Comparison of ENCODE assay signal across 1 cellular context in the genomic region with DNA sequence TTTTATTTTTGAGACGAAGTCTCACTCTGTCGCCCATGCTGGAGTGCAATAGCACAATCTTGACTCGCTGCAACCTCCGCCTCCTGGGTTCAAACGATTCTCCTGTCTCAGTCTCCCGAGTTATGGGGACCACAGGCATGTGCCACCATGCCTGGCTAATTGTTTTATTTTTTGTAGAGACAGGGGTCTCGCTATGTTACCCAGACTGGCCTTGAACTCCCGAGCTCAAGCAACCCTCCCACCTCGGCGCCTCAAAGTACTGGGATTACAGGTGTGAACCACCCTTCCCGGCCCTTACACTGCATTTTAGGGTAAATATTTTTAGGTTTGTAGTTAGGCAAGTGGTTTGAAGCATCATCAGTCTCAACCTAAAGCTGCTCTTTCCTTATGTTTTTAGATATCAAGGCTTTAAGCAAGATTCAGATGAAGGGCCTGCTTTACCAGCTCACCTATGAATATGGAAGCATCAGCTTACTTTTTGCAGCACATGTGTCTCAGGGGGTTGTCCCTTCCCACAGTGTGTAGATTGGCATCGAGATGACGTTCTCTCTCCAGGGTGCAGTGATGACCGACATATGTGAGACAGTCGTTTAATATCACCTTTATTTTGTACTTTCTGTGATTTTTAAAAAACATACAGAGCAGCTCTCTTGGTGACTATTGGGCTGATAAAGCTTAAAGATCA.
A peak's percentile ranks its signal among the peaks of the same experiment; 100 is the strongest.
TF ChIP-seq lines count a peak whose summit lies in the region.

No MANE protein-coding gene starts in this region.

TF ChIP-seq in endothelial cell of umbilical vein, 7 proteins besides CTCF, POLR2A, EP300 and RAD21:
- TF ChIP-seq FOS (IDR thresholded peaks at IDR 0.05; ENCODE audit: borderline replicate concordance, insufficient read depth, low read length), result no peak
- TF ChIP-seq, protein P1, sequence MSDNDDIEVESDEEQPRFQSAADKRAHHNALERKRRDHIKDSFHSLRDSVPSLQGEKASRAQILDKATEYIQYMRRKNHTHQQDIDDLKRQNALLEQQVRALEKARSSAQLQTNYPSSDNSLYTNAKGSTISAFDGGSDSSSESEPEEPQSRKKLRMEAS (IDR thresholded peaks at IDR 0.05; ENCODE audit: insufficient read depth, insufficient read length), result no peak
- no peak for TF ChIP-seq EZH2 (IDR thresholded peaks at IDR 0.05; ENCODE audit: borderline replicate concordance, low read depth, low read length, severe bottlenecking)
- peak; percentile 57 for TF ChIP-seq POLR2AphosphoS5 (IDR thresholded peaks at IDR 0.05; ENCODE audit: insufficient read depth, low read depth, low read length)
- TF ChIP-seq GATA2 (IDR thresholded peaks at IDR 0.05; ENCODE audit: insufficient read depth, insufficient read length, low read depth, low read length), result no peak
- TF ChIP-seq MYC (IDR thresholded peaks at IDR 0.05; ENCODE audit: low read depth, low read length), result no peak
- TF ChIP-seq JUN (IDR thresholded peaks at IDR 0.05; ENCODE audit: borderline replicate concordance, insufficient read depth, insufficient read length, low read depth), result no peak
